In genomic region chr5:119302449-119302848, GRCh38 we compare ENCODE assay signal across 10 cellular contexts. TPM values are rescaled to one million over a fixed set of nuclear protein-coding genes. Genes with fewer than 3 reads are reported as not detected.
A peak's percentile ranks its signal among the peaks of the same experiment; 100 is the strongest.
DNase-seq lines count a peak whose midpoint lies in the region; ATAC-seq and TF ChIP-seq lines count a peak whose summit lies in the region.
"Had no signal": no experiment of that assay in that cellular context is flagged by ENCODE, and none has a peak within 500 bp of the region (broad histone marks: within the 10 kb centered on the region; RNA-seq: fewer than 3 reads in every experiment).

No MANE protein-coding gene starts in this region.

- no peak for DNase-seq in CD4-positive, CD25-positive, alpha-beta regulatory T cell
- no peak for DNase-seq in HFFc6
- DNase-seq in brain microvascular endothelial cell = no peak
- no peak for DNase-seq in natural killer cell treated with Interleukin-12 subunit alpha and Interleukin-12 subunit beta and Interleukin-15 and Interleukin-18, amount 100 ng/mL, for 72 hours (ENCODE audit: low spot score)
- no peak for DNase-seq in NCI-H446 (lab: John Stamatoyannopoulos, UW)
- DNase-seq: NCI-H2107, nephron progenitor cell had no signal

- H3K9me3 ChIP-seq in CD4-positive, CD25-positive, alpha-beta regulatory T cell (ENCODE audit: control insufficient read depth in 2 of 2, low read length in 2 of 2) = no peaks in the 10 kb centered on the region

- peaks cover 22% of the 10 kb centered on the region for H3K36me3 Mint-ChIP-seq in CD4-positive, CD25-positive, alpha-beta regulatory T cell
- H3K36me3 Mint-ChIP-seq in HFFc6 (ENCODE audit: low read depth) = no peaks in the 10 kb centered on the region; the same call in 1 of the 2 replicates
- no peaks in the 10 kb centered on the region for H3K36me3 Mint-ChIP-seq in natural killer cell treated with Interleukin-12 subunit alpha and Interleukin-12 subunit beta and Interleukin-15 and Interleukin-18, amount 100 ng/mL, for 72 hours

- peaks cover 34 to 93% (median 72%) of the 10 kb centered on the region in 4 donors for H3K4me1 Mint-ChIP-seq in CD4-positive, CD25-positive, alpha-beta regulatory T cell
- peaks cover 56% of the 10 kb centered on the region for H3K4me1 Mint-ChIP-seq in HFFc6 (ENCODE audit: low read depth)
- H3K4me1 Mint-ChIP-seq in natural killer cell treated with Interleukin-12 subunit alpha and Interleukin-12 subunit beta and Interleukin-15 and Interleukin-18, amount 100 ng/mL, for 72 hours (ENCODE audit: low read depth in 2 of 2) = peaks cover 60 to 84% of the 10 kb centered on the region in 2 donors

- no peaks in the 10 kb centered on the region for H3K27me3 ChIP-seq in CD4-positive, CD25-positive, alpha-beta regulatory T cell (ENCODE audit: control insufficient read depth, insufficient read depth, low read length)
- no peaks in the 10 kb centered on the region for H3K27me3 ChIP-seq in brain microvascular endothelial cell (replicated peaks)
- H3K27me3 ChIP-seq: cardiac muscle cell had no signal

- peak overlapping the region; percentile 57 for H3K27ac ChIP-seq in CD4-positive, CD25-positive, alpha-beta regulatory T cell (ENCODE audit: insufficient read depth, low read length, poor library complexity, severe bottlenecking)
- peak overlapping the region; percentile 29 for H3K27ac ChIP-seq in brain microvascular endothelial cell

- peaks cover 0 to 12% (median 0%) of the 10 kb centered on the region in 7 donors for H3K9me3 Mint-ChIP-seq in CD4-positive, CD25-positive, alpha-beta regulatory T cell
- peaks cover 5% of the 10 kb centered on the region; the same call in 1 of the 2 replicates for H3K9me3 Mint-ChIP-seq in HFFc6
- H3K9me3 Mint-ChIP-seq in natural killer cell treated with Interleukin-12 subunit alpha and Interleukin-12 subunit beta and Interleukin-15 and Interleukin-18, amount 100 ng/mL, for 72 hours = no peaks in the 10 kb centered on the region

- TF ChIP-seq CTCF in HFFc6 (IDR thresholded peaks at IDR 0.05) (no peak), brain microvascular endothelial cell (IDR thresholded peaks at IDR 0.05; ENCODE audit: low read depth, low read length, missing control alignments) (no peak)

- H3K27me3 Mint-ChIP-seq in CD4-positive, CD25-positive, alpha-beta regulatory T cell = no peaks in the 10 kb centered on the region
- no peaks in the 10 kb centered on the region for H3K27me3 Mint-ChIP-seq in HFFc6 (ENCODE audit: insufficient read depth)
- no peaks in the 10 kb centered on the region for H3K27me3 Mint-ChIP-seq in natural killer cell treated with Interleukin-12 subunit alpha and Interleukin-12 subunit beta and Interleukin-15 and Interleukin-18, amount 100 ng/mL, for 72 hours

- ATAC-seq in CD4-positive, CD25-positive, alpha-beta regulatory T cell (ENCODE audit: low read depth in 2 of 2) = no peak
- ATAC-seq in natural killer cell treated with Interleukin-12 subunit alpha and Interleukin-12 subunit beta and Interleukin-15 and Interleukin-18, amount 100 ng/mL, for 72 hours = no peak
- no peak for ATAC-seq in GM18909 (IDR thresholded peaks at IDR 0.05; ENCODE audit: poor library complexity, unreplicated experiment)
- ATAC-seq in GM19467 (IDR thresholded peaks at IDR 0.05; ENCODE audit: unreplicated experiment) = no peak

- H3K4me3 ChIP-seq in CD4-positive, CD25-positive, alpha-beta regulatory T cell (ENCODE audit: low read depth, low read length) = peak overlapping the region; percentile 48
- no peak overlapping the region for H3K4me3 ChIP-seq in brain microvascular endothelial cell (ENCODE audit: low read depth, low read length)
- H3K4me3 ChIP-seq: cardiac muscle cell had no signal

- peak overlapping the region; percentile 60 to 82 (median 72) for H3K4me3 Mint-ChIP-seq in CD4-positive, CD25-positive, alpha-beta regulatory T cell
- H3K4me3 Mint-ChIP-seq in HFFc6 = peak overlapping the region; percentile 62
- H3K4me3 Mint-ChIP-seq in natural killer cell treated with Interleukin-12 subunit alpha and Interleukin-12 subunit beta and Interleukin-15 and Interleukin-18, amount 100 ng/mL, for 72 hours = peak overlapping the region; percentile 58
- H3K4me3 Mint-ChIP-seq: nephron progenitor cell had no signal

- H3K36me3 ChIP-seq in CD4-positive, CD25-positive, alpha-beta regulatory T cell (ENCODE audit: control insufficient read depth, insufficient read depth, low read length) = peaks cover 2% of the 10 kb centered on the region
- no peaks in the 10 kb centered on the region for H3K36me3 ChIP-seq in brain microvascular endothelial cell (replicated peaks)
- H3K36me3 ChIP-seq: cardiac muscle cell had no signal

- in situ Hi-C loops in brain microvascular endothelial cell (cut with HindIII; ENCODE audit: low pct_ligation_motif_present, low sequenced_read_pairs) = no loop called here

- peaks cover 77% of the 10 kb centered on the region for H3K4me1 ChIP-seq in CD4-positive, CD25-positive, alpha-beta regulatory T cell (ENCODE audit: control insufficient read depth, insufficient read depth, low read length, poor library complexity, severe bottlenecking)

- H3K27ac Mint-ChIP-seq in CD4-positive, CD25-positive, alpha-beta regulatory T cell = peak overlapping the region; percentile 86 to 99 (median 91)
- peak overlapping the region; percentile 96 for H3K27ac Mint-ChIP-seq in HFFc6
- peak overlapping the region; percentile 49 to 89 for H3K27ac Mint-ChIP-seq in natural killer cell treated with Interleukin-12 subunit alpha and Interleukin-12 subunit beta and Interleukin-15 and Interleukin-18, amount 100 ng/mL, for 72 hours

RNA-seq across cellular contexts. Expression of gene TNFAIP8, which starts 53.4 kb away (rescaled TPM):
- 120 TPM for total RNA-seq in CD4-positive, CD25-positive, alpha-beta regulatory T cell
- polyA plus RNA-seq in CD4-positive, CD25-positive, alpha-beta regulatory T cell = 100 to 1,000 TPM; 183 to 244 (median 202) TPM
- 10 to 100 TPM in 4 of 6 experiments, 1 to 10 TPM in 2; 8.0 to 13.9 (median 10.5) TPM for total RNA-seq in HFFc6 (2021; fragmentation: NEBNext Ultra II Directional; extraction: Animal tissue kit (Norgen Biotek cat#: 25700))
- total RNA-seq in natural killer cell treated with Interleukin-12 subunit alpha and Interleukin-12 subunit beta and Interleukin-15 and Interleukin-18, amount 100 ng/mL, for 72 hours = 100 to 1,000 TPM; 131 to 333 TPM
